In the genomic region with DNA sequence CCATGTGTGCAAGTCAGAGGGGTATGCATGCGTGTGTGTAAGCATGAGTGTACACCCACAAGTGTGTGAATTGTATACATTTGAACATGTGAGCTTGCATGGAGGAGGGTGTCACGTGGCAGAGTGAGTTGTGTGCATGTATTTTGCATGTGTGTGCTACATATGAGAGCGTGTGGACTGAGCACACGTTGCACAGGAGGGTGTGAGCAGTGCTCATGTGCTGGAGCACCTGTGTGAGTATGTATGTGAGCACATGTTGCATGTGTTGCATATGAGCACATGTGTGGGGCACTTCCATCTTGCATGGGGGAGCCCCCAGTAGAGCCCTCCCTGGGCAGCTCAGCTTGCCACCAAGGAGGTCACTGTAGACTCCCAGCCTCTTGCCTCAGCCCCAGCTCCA, we compare ENCODE assay signal across 23 cellular contexts.
"Had no signal": no experiment of that assay in that cellular context is flagged by ENCODE, and none has a peak within 500 bp of the region (broad histone marks: within the 10 kb centered on the region; RNA-seq: fewer than 3 reads in every experiment).

No MANE protein-coding gene starts in this region.

- DNase-seq: activated CD4-positive, alpha-beta memory T cell treated with anti-CD3 and anti-CD28 coated beads for 36 hours; activated CD4-positive, alpha-beta T cell treated with anti-CD3 and anti-CD28 coated beads for 48 hours; activated CD4-positive, CD25-positive, alpha-beta regulatory T cell; activated CD8-positive, alpha-beta memory T cell treated with anti-CD3 and anti-CD28 coated beads, Interleukin-2, amount 10 ng/mL, durations not matched to agents 7 days and 5 days; activated gamma-delta T cell treated with Interleukin-2 at 50 U/mL for 16 hours; activated T-cell treated with anti-CD3 and anti-CD28 coated beads for 4 hours; brain microvascular endothelial cell; central memory CD4-positive, alpha-beta T cell; colonic mucosa; esophagus squamous epithelium; gastrocnemius medialis; head of caudate nucleus; hypothalamus; left ventricle myocardium inferior; naive thymus-derived CD4-positive, alpha-beta T cell; small intestine; stimulated activated CD4-positive, alpha-beta T cell treated with anti-CD3 and anti-CD28 coated beads, Interleukin-15, amount 100 ng/mL, for 24 hours; stimulated activated naive B cell treated with anti-CD40 and anti-IgM and Interleukin-4, amounts not matched to agents 10 μg/mL and 1 μg/mL and 100 μg/mL, for 72 hours; T1000; transverse colon; uterus had no signal

- H3K27me3 ChIP-seq: ascending aorta, brain microvascular endothelial cell, colonic mucosa, uterus had no signal

- H3K9me3 ChIP-seq: ascending aorta, colonic mucosa, esophagus squamous epithelium, gastrocnemius medialis, left ventricle myocardium inferior, transverse colon, uterus had no signal

- H3K4me1 ChIP-seq: ascending aorta, colonic mucosa, gastrocnemius medialis, left ventricle myocardium inferior, transverse colon, uterus had no signal

- H3K4me3 ChIP-seq: ascending aorta, colonic mucosa, esophagus squamous epithelium, gastrocnemius medialis, left ventricle myocardium inferior, transverse colon, uterus had no signal

- ATAC-seq: activated CD8-positive, alpha-beta memory T cell treated with anti-CD3 and anti-CD28 coated beads, Interleukin-2, amount 10 ng/mL, durations not matched to agents 7 days and 5 days; gastrocnemius medialis; naive thymus-derived CD4-positive, alpha-beta T cell; sciatic nerve; stimulated activated naive B cell treated with anti-CD40 and anti-IgM and Interleukin-4, amounts not matched to agents 10 μg/mL and 1 μg/mL and 100 μg/mL, for 72 hours had no signal

- FAIRE-seq: small intestine had no signal

- H3K36me3 ChIP-seq: ascending aorta, brain microvascular endothelial cell, colonic mucosa, esophagus squamous epithelium, gastrocnemius medialis, left ventricle myocardium inferior, transverse colon, uterus had no signal

- H3K27ac ChIP-seq: ascending aorta, brain microvascular endothelial cell, colonic mucosa, esophagus squamous epithelium, gastrocnemius medialis, left ventricle myocardium inferior, transverse colon, uterus had no signal
